Comparison of ENCODE assay signal across 8 cellular contexts in the genomic region with DNA sequence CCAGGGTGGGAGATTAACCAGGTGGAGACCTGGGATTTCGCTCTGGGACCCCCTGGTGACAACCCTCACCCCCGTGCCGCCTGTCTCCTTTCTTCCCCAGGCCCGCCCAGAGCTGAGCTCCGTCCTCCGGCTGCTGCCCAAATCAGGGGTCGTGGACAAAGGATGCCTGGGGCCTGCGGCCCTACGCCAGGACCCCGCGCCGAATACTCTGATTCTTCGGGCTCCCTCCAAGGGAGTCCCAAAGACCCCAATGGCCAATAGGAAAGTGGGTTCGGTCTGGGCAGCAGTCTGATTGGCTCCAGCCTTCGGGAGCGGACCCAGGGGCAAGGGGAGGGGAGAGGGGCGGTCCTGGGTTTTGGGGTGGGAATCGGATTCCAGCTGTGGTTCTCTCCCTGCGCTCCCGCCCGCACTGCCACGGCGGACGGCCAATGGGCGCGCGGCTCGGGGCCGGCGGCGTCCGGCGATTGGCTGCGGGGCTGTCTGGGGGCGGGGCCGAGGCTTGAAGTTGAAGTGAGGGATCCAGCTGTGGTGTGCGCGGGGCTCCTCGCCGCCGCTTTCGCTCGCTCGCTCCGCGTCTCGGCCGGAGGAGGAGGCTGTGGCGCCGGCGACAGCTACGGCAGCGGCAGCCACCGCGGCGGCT. TPM values are rescaled to one million over a fixed set of nuclear protein-coding genes. Genes with fewer than 3 reads are reported as not detected.
DNase-seq lines count a peak whose midpoint lies in the region; ATAC-seq and TF ChIP-seq lines count a peak whose summit lies in the region.

A gene (plus strand): TSS at position 531 of the 640 bp plus-strand sequence. CDS start 745 bp downstream, outside the sequence.

- peak within 1 kb of the TSS; percentile 87 to 93 (median 88) for H3K4me3 Mint-ChIP-seq in brain

- H3K9me3 ChIP-seq in iPS-20b (ENCODE audit: insufficient read depth, low read depth, low read length) = no peaks in the 10 kb centered on the region

- H3K9ac ChIP-seq in iPS-20b (ENCODE audit: low read depth, low read length) = peak within 1 kb of the TSS; percentile 73; the same call in 1 of the 2 replicates

- H3K27ac ChIP-seq in iPS-20b (ENCODE audit: low read length) (no peak within 1 kb of the TSS), skin epidermis (peak within 1 kb of the TSS in 14 of 21 experiments; percentile 4 to 75 (median 44))

- peaks cover 39% of the 10 kb centered on the region for H3K27me3 Mint-ChIP-seq in brain

- H3K9me3 Mint-ChIP-seq in brain = peaks cover 0 to 8% (median 0%) of the 10 kb centered on the region in 5 experiments

- peak within 1 kb of the TSS in 3 of 5 experiments; percentile 48 to 90 (median 73) for H3K27ac Mint-ChIP-seq in brain

- peak within 1 kb of the TSS; percentile 84 for H3K4me3 ChIP-seq in iPS-20b (ENCODE audit: low read length)
- H3K4me3 ChIP-seq in skin epidermis = peak within 1 kb of the TSS; percentile 39 to 56 (median 49)

- H3K4me1 ChIP-seq in iPS-20b (ENCODE audit: insufficient read depth, low read length) = peaks cover 13% of the 10 kb centered on the region; the same call in 1 of the 2 replicates

- DNase-seq in NCI-H187 (lab: John Stamatoyannopoulos, UW) (peak; percentile 35 to 71), NCI-H187 treated with DMSO at 0.1 percent for 48 hours (lab: John Stamatoyannopoulos, UW) (no peak), NCI-H1694 treated with DMSO at 0.1 percent for 48 hours (lab: John Stamatoyannopoulos, UW) (peak; percentile 71), UCSD-AML1 (lab: John Stamatoyannopoulos, UW; ENCODE audit: unreplicated experiment) (peak; percentile 87)

- peaks cover 67% of the 10 kb centered on the region for H3K4me1 Mint-ChIP-seq in brain

- peak; percentile 83 for ATAC-seq in HG02938 (IDR thresholded peaks at IDR 0.05; ENCODE audit: unreplicated experiment)

- H3K36me3 ChIP-seq in iPS-20b (ENCODE audit: insufficient read depth, low read depth, low read length) = no peaks in the 10 kb centered on the region

- TF ChIP-seq CTCF in brain (conservative IDR thresholded peaks at IDR 0.05) = no peak

- peaks cover 87% of the 10 kb centered on the region for H3K27me3 ChIP-seq in iPS-20b (ENCODE audit: insufficient read depth, low read length)

- no peaks in the 10 kb centered on the region for H3K36me3 Mint-ChIP-seq in brain

RNA-seq across cellular contexts. Expression of the gene that starts here (rescaled TPM):
- 2.0 TPM for polyA plus RNA-seq in brain (ENCODE audit: insufficient read depth, low read depth, low replicate concordance)
